In genomic region chr5:1769017-1769640, GRCh38 we compare ENCODE assay signal across 26 cellular contexts.
"Had no signal": no experiment of that assay in that cellular context is flagged by ENCODE, and none has a peak within 500 bp of the region (broad histone marks: within the 10 kb centered on the region; RNA-seq: fewer than 3 reads in every experiment).

No MANE protein-coding gene starts in this region.

- H3K36me3 ChIP-seq: colonic mucosa, transverse colon, WERI-Rb-1 had no signal

- H3K27ac ChIP-seq: body of pancreas, colonic mucosa, dorsolateral prefrontal cortex, hepatocyte, transverse colon, WERI-Rb-1 had no signal

- H3K36me3 Mint-ChIP-seq: activated naive CD8-positive, alpha-beta T cell; mesothelial cell of epicardium; naive B cell; stimulated activated naive B cell treated with anti-CD40 and anti-IgM and Interleukin-4, amounts not matched to agents 10 μg/mL and 1 μg/mL and 100 μg/mL, for 72 hours had no signal

- H3K4me3 Mint-ChIP-seq: activated naive CD8-positive, alpha-beta T cell; mesothelial cell of epicardium; naive B cell; nephron progenitor cell; stimulated activated naive B cell treated with anti-CD40 and anti-IgM and Interleukin-4, amounts not matched to agents 10 μg/mL and 1 μg/mL and 100 μg/mL, for 72 hours; T-helper 17 cell had no signal

- H3K27ac Mint-ChIP-seq: activated naive CD8-positive, alpha-beta T cell; mesothelial cell of epicardium; naive B cell; nephron progenitor cell; stimulated activated naive B cell treated with anti-CD40 and anti-IgM and Interleukin-4, amounts not matched to agents 10 μg/mL and 1 μg/mL and 100 μg/mL, for 72 hours; T-helper 17 cell had no signal

- H3K4me1 Mint-ChIP-seq: mesothelial cell of epicardium; stimulated activated naive B cell treated with anti-CD40 and anti-IgM and Interleukin-4, amounts not matched to agents 10 μg/mL and 1 μg/mL and 100 μg/mL, for 72 hours had no signal

- H2AFZ ChIP-seq: hepatocyte had no signal

- H3K79me2 ChIP-seq: hepatocyte had no signal

- H3K4me1 ChIP-seq: body of pancreas, colonic mucosa, transverse colon had no signal

- DNase-seq: activated CD4-positive, alpha-beta T cell treated with anti-CD3 and anti-CD28 coated beads for 48 hours; activated CD4-positive, alpha-beta T cell treated with anti-CD3 and anti-CD28 coated beads, Interleukin-2, amount 50 U/mL, for 48 hours; activated CD8-positive, alpha-beta memory T cell treated with anti-CD3 and anti-CD28 coated beads for 24 hours; activated effector memory CD4-positive, alpha-beta T cell treated with Interleukin-2 at 50 U/mL for 16 hours; activated naive CD4-positive, alpha-beta T cell treated with Interleukin-2 at 50 U/mL for 16 hours; anterior cingulate cortex; body of pancreas; colonic mucosa; effector memory CD4-positive, alpha-beta T cell; glutamatergic neuron; left colon; naive B cell; nephron progenitor cell; small intestine; stimulated activated CD4-positive, alpha-beta T cell treated with anti-CD3 and anti-CD28 coated beads, Interleukin-2, amount 100 ng/mL, for 24 hours; stimulated activated naive B cell treated with anti-CD40 and anti-IgM and Interleukin-4, amounts not matched to agents 10 μg/mL and 1 μg/mL and 100 μg/mL, for 72 hours; T-helper 17 cell; T1000; transverse colon; WERI-Rb-1 had no signal

- H3K4me3 ChIP-seq: body of pancreas, colonic mucosa, dorsolateral prefrontal cortex, hepatocyte, transverse colon had no signal

- H3K9me3 ChIP-seq: body of pancreas, colonic mucosa, transverse colon had no signal

- H3K27me3 ChIP-seq: body of pancreas, colonic mucosa, hepatocyte had no signal

- ATAC-seq: activated CD4-positive, CD25-positive, alpha-beta regulatory T cell treated with anti-CD3 and anti-CD28 coated beads, Interleukin-2, amount 50 U/mL, for 24 hours; body of pancreas; left colon; sciatic nerve; stimulated activated naive B cell treated with anti-CD40 and anti-IgM and Interleukin-4, amounts not matched to agents 10 μg/mL and 1 μg/mL and 100 μg/mL, for 72 hours; T-helper 17 cell had no signal

- H3K4me2 ChIP-seq: hepatocyte had no signal
